ENCODE assay signal across 28 cellular contexts in genomic region chr10:32922164-32922563, GRCh38.
"Had no signal": no experiment of that assay in that cellular context is flagged by ENCODE, and none has a peak within 500 bp of the region (broad histone marks: within the 10 kb centered on the region; RNA-seq: fewer than 3 reads in every experiment).

No MANE protein-coding gene starts in this region.

- H3K4me2 ChIP-seq: neural progenitor cell had no signal

- FAIRE-seq: endothelial cell of umbilical vein, keratinocyte had no signal

- H3K4me1 ChIP-seq: esophagus squamous epithelium, lower lobe of right lung, neural progenitor cell, psoas muscle, spleen, testis had no signal

- H3K4me1 Mint-ChIP-seq: neural progenitor cell; stimulated activated memory B cell treated with anti-CD40 and anti-IgM and Interleukin-4, amounts not matched to agents 10 μg/mL and 1 μg/mL and 100 μg/mL, for 72 hours had no signal

- H3K27me3 ChIP-seq: esophagus squamous epithelium, heart right ventricle, neural progenitor cell, sigmoid colon, spleen, testis, tibial artery had no signal

- H3K9me3 Mint-ChIP-seq: stimulated activated memory B cell treated with anti-CD40 and anti-IgM and Interleukin-4, amounts not matched to agents 10 μg/mL and 1 μg/mL and 100 μg/mL, for 72 hours; type B pancreatic cell had no signal

- H3K27ac ChIP-seq: coronary artery, esophagus squamous epithelium, heart right ventricle, lower lobe of right lung, neural progenitor cell, psoas muscle, sigmoid colon, spleen, testis, tibial artery had no signal

- H3K9me3 ChIP-seq: esophagus squamous epithelium, heart right ventricle, lower lobe of right lung, mucosa of descending colon, psoas muscle, sigmoid colon, testis, tibial artery had no signal

- H3K4me3 ChIP-seq: coronary artery, esophagus squamous epithelium, heart right ventricle, lower lobe of right lung, mucosa of descending colon, neural progenitor cell, psoas muscle, sigmoid colon, spleen, testis, tibial artery had no signal

- H2AFZ ChIP-seq: neural progenitor cell had no signal

- H3K4me3 Mint-ChIP-seq: naive B cell; natural killer cell treated with Interleukin-12 subunit alpha and Interleukin-12 subunit beta and Interleukin-15 and Interleukin-18, amount 100 ng/mL, for 72 hours; neural progenitor cell; stimulated activated memory B cell treated with anti-CD40 and anti-IgM and Interleukin-4, amounts not matched to agents 10 μg/mL and 1 μg/mL and 100 μg/mL, for 72 hours; type B pancreatic cell had no signal

- H3K9ac ChIP-seq: neural progenitor cell had no signal

- H3K27me3 Mint-ChIP-seq: naive B cell; natural killer cell treated with Interleukin-12 subunit alpha and Interleukin-12 subunit beta and Interleukin-15 and Interleukin-18, amount 100 ng/mL, for 72 hours; stimulated activated memory B cell treated with anti-CD40 and anti-IgM and Interleukin-4, amounts not matched to agents 10 μg/mL and 1 μg/mL and 100 μg/mL, for 72 hours; type B pancreatic cell had no signal

- ATAC-seq: heart right ventricle; left ventricle myocardium superior; lower lobe of right lung; mucosa of descending colon; natural killer cell treated with Interleukin-12 subunit alpha and Interleukin-12 subunit beta and Interleukin-15 and Interleukin-18, amount 100 ng/mL, for 72 hours; psoas muscle; right cardiac atrium; stimulated activated memory B cell treated with anti-CD40 and anti-IgM and Interleukin-4, amounts not matched to agents 10 μg/mL and 1 μg/mL and 100 μg/mL, for 72 hours; stimulated activated naive CD8-positive, alpha-beta T cell treated with anti-CD3 and anti-CD28 coated beads, Interleukin-15, Interleukin-2, amounts not matched to agents 100 U/mL and 50 U/mL, for 24 hours had no signal

- DNase-seq: dermis blood vessel endothelial cell; effector memory CD4-positive, alpha-beta T cell; esophagus squamous epithelium; foreskin melanocyte; glutamatergic neuron; heart right ventricle; hypothalamus; left ventricle myocardium superior; lower lobe of right lung; mucosa of descending colon; naive B cell; posterior cingulate gyrus; psoas muscle; right cardiac atrium; sigmoid colon; spleen; stimulated activated CD4-positive, alpha-beta T cell treated with anti-CD3 and anti-CD28 coated beads, Interleukin-4, amount 100 ng/mL, for 4 hours; stimulated activated naive CD8-positive, alpha-beta T cell treated with anti-CD3 and anti-CD28 coated beads, Interleukin-15, Interleukin-2, amounts not matched to agents 100 U/mL and 50 U/mL, for 24 hours; substantia nigra; testis; tibial artery had no signal

- H3K27ac Mint-ChIP-seq: naive B cell; natural killer cell treated with Interleukin-12 subunit alpha and Interleukin-12 subunit beta and Interleukin-15 and Interleukin-18, amount 100 ng/mL, for 72 hours; neural progenitor cell; stimulated activated memory B cell treated with anti-CD40 and anti-IgM and Interleukin-4, amounts not matched to agents 10 μg/mL and 1 μg/mL and 100 μg/mL, for 72 hours; type B pancreatic cell had no signal
